ENCODE assay signal across 10 cellular contexts in genomic region chr13:48402325-48402962, GRCh38. TPM values are rescaled to one million over a fixed set of nuclear protein-coding genes. Genes with fewer than 3 reads are reported as not detected.
DNase-seq lines count a peak whose midpoint lies in the region; ATAC-seq and FAIRE-seq lines count a peak whose summit lies in the region.
"Had no signal": no experiment of that assay in that cellular context is flagged by ENCODE, and none has a peak within 500 bp of the region (broad histone marks: within the 10 kb centered on the region; RNA-seq: fewer than 3 reads in every experiment).

No MANE protein-coding gene starts in this region.

- H3K4me1 Mint-ChIP-seq in CD4-positive, CD25-positive, alpha-beta regulatory T cell, result peaks cover 58 to 85% (median 72%) of the 10 kb centered on the region in 4 donors
- peaks cover 42 to 81% of the 10 kb centered on the region in 2 donors for H3K4me1 Mint-ChIP-seq in natural killer cell treated with Interleukin-12 subunit alpha and Interleukin-12 subunit beta and Interleukin-15 and Interleukin-18, amount 100 ng/mL, for 72 hours (ENCODE audit: low read depth in 2 of 2)

- peak overlapping the region; percentile 76 for H3K4me3 ChIP-seq in CD4-positive, CD25-positive, alpha-beta regulatory T cell (ENCODE audit: low read depth, low read length)

- no peaks in the 10 kb centered on the region for H3K27me3 ChIP-seq in CD4-positive, CD25-positive, alpha-beta regulatory T cell (ENCODE audit: control insufficient read depth, insufficient read depth, low read length)

- ATAC-seq in CD4-positive, CD25-positive, alpha-beta regulatory T cell (ENCODE audit: low read depth in 2 of 2), result no peak
- peak; percentile 37 for ATAC-seq in natural killer cell treated with Interleukin-12 subunit alpha and Interleukin-12 subunit beta and Interleukin-15 and Interleukin-18, amount 100 ng/mL, for 72 hours
- ATAC-seq in GM19397 (IDR thresholded peaks at IDR 0.05; ENCODE audit: unreplicated experiment), result no peak

- peaks cover 73% of the 10 kb centered on the region for H3K4me1 ChIP-seq in CD4-positive, CD25-positive, alpha-beta regulatory T cell (ENCODE audit: control insufficient read depth, insufficient read depth, low read length, poor library complexity, severe bottlenecking)

- DNase-seq in CD4-positive, CD25-positive, alpha-beta regulatory T cell, result peak in 1 of 3 donors; percentile 44
- DNase-seq in GM19239 (ENCODE audit: insufficient read length, low spot score), result no peak
- peak; percentile 8 for DNase-seq in amniotic epithelial cell (ENCODE audit: low read depth)
- DNase-seq in natural killer cell treated with Interleukin-12 subunit alpha and Interleukin-12 subunit beta and Interleukin-15 and Interleukin-18, amount 100 ng/mL, for 72 hours (ENCODE audit: low spot score), result no peak
- no peak for DNase-seq in NCI-H2107 treated with DMSO at 0.1 percent for 48 hours (lab: John Stamatoyannopoulos, UW; ENCODE audit: unreplicated experiment)
- DNase-seq in OCI-M1 (lab: John Stamatoyannopoulos, UW), result no peak
- no peak for DNase-seq in HT-29 (ENCODE audit: low spot score)
- DNase-seq: aorta had no signal

- H3K9me3 Mint-ChIP-seq in CD4-positive, CD25-positive, alpha-beta regulatory T cell, result no peaks in the 10 kb centered on the region
- H3K9me3 Mint-ChIP-seq in natural killer cell treated with Interleukin-12 subunit alpha and Interleukin-12 subunit beta and Interleukin-15 and Interleukin-18, amount 100 ng/mL, for 72 hours, result no peaks in the 10 kb centered on the region
- H3K9me3 Mint-ChIP-seq: type B pancreatic cell had no signal

- FAIRE-seq in GM19239 (lab: Jason Lieb, UNC), result peak; percentile 83

- H3K36me3 ChIP-seq in CD4-positive, CD25-positive, alpha-beta regulatory T cell (ENCODE audit: control insufficient read depth, insufficient read depth, low read length), result no peaks in the 10 kb centered on the region

- no peaks in the 10 kb centered on the region for H3K9me3 ChIP-seq in CD4-positive, CD25-positive, alpha-beta regulatory T cell (ENCODE audit: control insufficient read depth in 2 of 2, low read length in 2 of 2)

- H3K4me3 Mint-ChIP-seq in CD4-positive, CD25-positive, alpha-beta regulatory T cell, result peak overlapping the region; percentile 31 to 65 (median 59)
- H3K4me3 Mint-ChIP-seq in natural killer cell treated with Interleukin-12 subunit alpha and Interleukin-12 subunit beta and Interleukin-15 and Interleukin-18, amount 100 ng/mL, for 72 hours, result peak overlapping the region; percentile 82
- H3K4me3 Mint-ChIP-seq: type B pancreatic cell had no signal

- no peaks in the 10 kb centered on the region for H3K27me3 Mint-ChIP-seq in CD4-positive, CD25-positive, alpha-beta regulatory T cell
- H3K27me3 Mint-ChIP-seq in natural killer cell treated with Interleukin-12 subunit alpha and Interleukin-12 subunit beta and Interleukin-15 and Interleukin-18, amount 100 ng/mL, for 72 hours, result no peaks in the 10 kb centered on the region
- H3K27me3 Mint-ChIP-seq: type B pancreatic cell had no signal

- no peaks in the 10 kb centered on the region for H3K36me3 Mint-ChIP-seq in CD4-positive, CD25-positive, alpha-beta regulatory T cell
- H3K36me3 Mint-ChIP-seq in natural killer cell treated with Interleukin-12 subunit alpha and Interleukin-12 subunit beta and Interleukin-15 and Interleukin-18, amount 100 ng/mL, for 72 hours, result no peaks in the 10 kb centered on the region
- H3K36me3 Mint-ChIP-seq: type B pancreatic cell had no signal

- peak overlapping the region; percentile 23 to 92 (median 79) for H3K27ac Mint-ChIP-seq in CD4-positive, CD25-positive, alpha-beta regulatory T cell
- H3K27ac Mint-ChIP-seq in natural killer cell treated with Interleukin-12 subunit alpha and Interleukin-12 subunit beta and Interleukin-15 and Interleukin-18, amount 100 ng/mL, for 72 hours, result peak overlapping the region; percentile 93 to 95
- H3K27ac Mint-ChIP-seq: type B pancreatic cell had no signal

- peak overlapping the region; percentile 83 for H3K27ac ChIP-seq in CD4-positive, CD25-positive, alpha-beta regulatory T cell (ENCODE audit: insufficient read depth, low read length, poor library complexity, severe bottlenecking)

RNA-seq across cellular contexts. Expression of gene LPAR6, which starts 10.5 kb away (rescaled TPM):
- total RNA-seq in CD4-positive, CD25-positive, alpha-beta regulatory T cell, result 85.4 TPM
- 100 to 1,000 TPM in 2 of 4 donors, 10 to 100 TPM in 2; 85.6 to 150 (median 95.7) TPM for polyA plus RNA-seq in CD4-positive, CD25-positive, alpha-beta regulatory T cell
- total RNA-seq in natural killer cell treated with Interleukin-12 subunit alpha and Interleukin-12 subunit beta and Interleukin-15 and Interleukin-18, amount 100 ng/mL, for 72 hours, result 10 to 100 TPM; 16.5 to 26.5 TPM
- 3.4 and 4.8 TPM in 2 replicates for total RNA-seq in HT-29 (2014; rRNA removed; shearing (Covaris generic))

Comparison
In these comparisons a context has a peak if more than half of its experiments do, and no peak if none do; other contexts are left out.
1. ATAC-seq: peak in natural killer cell treated with Interleukin-12 subunit alpha and Interleukin-12 subunit beta and Interleukin-15 and Interleukin-18, amount 100 ng/mL, for 72 hours (2 of 2); none in CD4-positive, CD25-positive, alpha-beta regulatory T cell (0 of 2) and GM19397 (single experiment).